1 cellular context compared by ENCODE assay signal in genomic region chr7:30880941-30881340, GRCh38.
TF ChIP-seq lines count a peak whose summit lies in the region.

No MANE protein-coding gene starts in this region.

TF ChIP-seq in IMR-90, 13 proteins besides CTCF, POLR2A, EP300 and RAD21 (continued from another document):
- TF ChIP-seq MAZ (IDR thresholded peaks at IDR 0.05; ENCODE audit: borderline replicate concordance, low read depth, low read length) (no peak), MXI1 (IDR thresholded peaks at IDR 0.05; ENCODE audit: borderline replicate concordance, low read depth, low read length) (no peak), FOS (IDR thresholded peaks at IDR 0.05; ENCODE audit: low read depth, low read length) (no peak), MAFK (IDR thresholded peaks at IDR 0.05; ENCODE audit: low read depth, low read length) (no peak), USF2 (IDR thresholded peaks at IDR 0.05; ENCODE audit: low read depth, low read length) (no peak), ELK1 (IDR thresholded peaks at IDR 0.05; ENCODE audit: borderline replicate concordance, low read depth, low read length) (no peak), CEBPB (IDR thresholded peaks at IDR 0.05; ENCODE audit: low read depth, low read length) (no peak), RCOR1 (IDR thresholded peaks at IDR 0.05; ENCODE audit: insufficient replicate concordance, low read length) (no peak), BHLHE40 (IDR thresholded peaks at IDR 0.05; ENCODE audit: low read depth, low read length) (no peak)
